ENCODE assay signal across 19 cellular contexts in the genomic region with DNA sequence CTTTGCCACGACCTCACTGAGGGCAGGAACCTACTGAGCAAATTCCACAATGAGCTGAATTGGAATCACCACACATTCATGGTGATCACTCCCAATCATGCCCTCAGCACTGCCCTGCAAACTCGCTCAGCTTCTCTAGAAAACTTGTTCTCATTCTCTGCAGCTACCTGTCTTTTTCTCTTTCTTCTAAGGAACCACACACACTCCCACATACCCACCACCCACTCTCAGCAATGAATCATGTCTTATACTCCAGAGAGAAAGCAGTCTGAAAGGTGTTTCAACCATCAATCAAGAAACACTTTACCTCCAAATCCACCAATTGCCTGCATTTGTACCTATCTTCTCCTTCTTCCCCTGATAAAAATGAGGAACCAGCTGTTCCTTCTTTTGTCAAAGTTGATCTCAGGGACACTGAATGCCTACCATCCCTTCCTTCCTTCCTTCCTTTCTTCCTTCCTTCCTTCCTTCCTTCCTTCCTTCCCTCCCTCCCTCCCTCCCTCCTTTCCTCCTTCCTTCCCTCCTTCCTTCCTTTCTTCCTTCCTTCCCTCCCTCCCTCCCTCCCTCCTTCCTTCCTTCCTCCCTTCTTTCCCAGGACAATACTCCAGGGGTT.
DNase-seq lines count a peak whose midpoint lies in the region; ATAC-seq, FAIRE-seq and TF ChIP-seq lines count a peak whose summit lies in the region.
"Had no signal": no experiment of that assay in that cellular context is flagged by ENCODE, and none has a peak within 500 bp of the region (broad histone marks: within the 10 kb centered on the region; RNA-seq: fewer than 3 reads in every experiment).

No MANE protein-coding gene starts in this region.

- no peaks in the 10 kb centered on the region for H3K27me3 ChIP-seq in K562 (ENCODE audit: control insufficient read depth in 2 of 2, insufficient read depth in 2 of 2, low read length in 2 of 2)
- H3K27me3 ChIP-seq: BLaER1 treated with 17β-estradiol and CSF1 and Interleukin-3, amounts not matched to agents 10 nM and 100 nM; transverse colon had no signal

- ATAC-seq in K562 (no peak), left lobe of liver (no peak)
- ATAC-seq: PC-3 had no signal

- H2AFZ ChIP-seq in K562 (ENCODE audit: low read depth, low read length) = peak overlapping the region; percentile 47; the same call in 1 of the 2 replicates

- no peaks in the 10 kb centered on the region for H3K79me2 ChIP-seq in K562 (ENCODE audit: control insufficient read depth, insufficient read depth, low read length)

- in situ Hi-C loops in K562 (cut with MboI) (no loop called here), G401 (cut with HindIII; ENCODE audit: low sequenced_read_pairs) (no loop called here)

- FAIRE-seq in K562 (lab: Jason Lieb, UNC) = no peak
- FAIRE-seq: colon, endometrium had no signal

- POLR2A ChIA-PET in K562 (lab: Yijun Ruan, JAX) = no interaction called here

- H3K4me1 Mint-ChIP-seq in type B pancreatic cell (ENCODE audit: unreplicated experiment) = peaks cover 8% of the 10 kb centered on the region

- H3K27ac ChIP-seq in K562 (ENCODE audit: extremely low read depth, low read depth, low read length) = no peak overlapping the region
- H3K27ac ChIP-seq: transverse colon had no signal

- DNase-seq in activated CD4-positive, alpha-beta T cell treated with anti-CD3 and anti-CD28 coated beads for 4 hours = peak; percentile 19 to 32
- DNase-seq in activated CD4-positive, alpha-beta T cell treated with anti-CD3 and anti-CD28 coated beads, Interleukin-2, amount 50 U/mL, for 48 hours = no peak
- peak; percentile 30 for DNase-seq in stimulated activated naive CD4-positive, alpha-beta T cell treated with Interleukin-2 at 50 U/mL for 16 hours (lab: John Stamatoyannopoulos, UW)
- no peak for DNase-seq in stimulated activated naive CD4-positive, alpha-beta T cell (lab: John Stamatoyannopoulos, UW)
- DNase-seq in K562 (ENCODE audit: extremely low read depth in 1 of 4, low spot score in 3 of 4) (no peak), type B pancreatic cell (ENCODE audit: extremely low spot score, unreplicated experiment) (no peak), left lobe of liver (ENCODE audit: low spot score) (no peak), G401 (ENCODE audit: low spot score) (no peak)
- DNase-seq: activated CD4-positive, CD25-positive, alpha-beta regulatory T cell; activated effector memory CD4-positive, alpha-beta T cell treated with Interleukin-2 at 50 U/mL for 16 hours; DMS153; NCI-H1417; NCI-H748 treated with DMSO at 0.1 percent for 48 hours; PC-3; transverse colon had no signal

- no peak overlapping the region for H3K4me2 ChIP-seq in K562 (ENCODE audit: insufficient read depth, low read length)

- H4K20me1 ChIP-seq in K562 (replicated peaks; ENCODE audit: control insufficient read depth, insufficient read depth, low read length) = no peaks in the 10 kb centered on the region
- H4K20me1 ChIP-seq: BLaER1 treated with 17β-estradiol and CSF1 and Interleukin-3, amounts not matched to agents 10 nM and 100 nM had no signal

- no peak for TF ChIP-seq EP300 in K562 (IDR thresholded peaks at IDR 0.05; ENCODE audit: low read length)

- TF ChIP-seq POLR2A in K562 (conservative IDR thresholded peaks at IDR 0.05) = no peak

- peak overlapping the region; percentile 69 for H3K27ac Mint-ChIP-seq in type B pancreatic cell
- H3K27ac Mint-ChIP-seq: T-helper 1 cell treated with Interleukin-12 subunit alpha and Interleukin-12 subunit beta and Interleukin-4 antibody, amounts not matched to agents 30 μg/mL and 1 μg/mL, for 36 hours had no signal

- H3K9me3 ChIP-seq in K562 (replicated peaks; ENCODE audit: control insufficient read depth, insufficient read depth, low read depth, low read length) = no peaks in the 10 kb centered on the region
- H3K9me3 ChIP-seq: transverse colon had no signal

- peak overlapping the region; percentile 21 for H3K4me3 Mint-ChIP-seq in type B pancreatic cell
- H3K4me3 Mint-ChIP-seq: T-helper 1 cell treated with Interleukin-12 subunit alpha and Interleukin-12 subunit beta and Interleukin-4 antibody, amounts not matched to agents 30 μg/mL and 1 μg/mL, for 36 hours had no signal

- TF ChIP-seq CTCF in K562 (IDR thresholded peaks at IDR 0.05 in 2 of 3, conservative IDR thresholded peaks at IDR 0.05 in 1 of 3; ENCODE audit: insufficient read depth in 2 of 3, low read depth in 1 of 3, low read length in 3 of 3) (no peak), type B pancreatic cell (conservative IDR thresholded peaks at IDR 0.05) (no peak)

- 3% methylated on average over 2 of the region's 2 CpGs for WGBS in K562 (ENCODE audit: insufficient coverage, low coverage, missing lambda C conversion rate)

- no peaks in the 10 kb centered on the region for H3K9me1 ChIP-seq in K562 (ENCODE audit: control insufficient read depth, insufficient read depth, low read length)

- no peak overlapping the region for H3K9ac ChIP-seq in K562 (ENCODE audit: insufficient read depth in 1 of 2, low read depth in 2 of 2, low read length in 2 of 2)
- H3K9ac ChIP-seq: BLaER1 treated with 17β-estradiol and CSF1 and Interleukin-3, amounts not matched to agents 10 nM and 100 nM had no signal

- H3K36me3 Mint-ChIP-seq in type B pancreatic cell = no peaks in the 10 kb centered on the region

- intact Hi-C loops in K562 (cut with micrococcal nuclease) = no loop called here

- H3K4me3 ChIP-seq in K562 = no peak overlapping the region
- H3K4me3 ChIP-seq: BLaER1 treated with 17β-estradiol and CSF1 and Interleukin-3, amounts not matched to agents 10 nM and 100 nM; transverse colon had no signal

- CTCF ChIA-PET in K562 (lab: Yijun Ruan, JAX; ENCODE audit: low intra/inter-chr PET ratio) = no interaction called here

- no peaks in the 10 kb centered on the region for H3K9me3 Mint-ChIP-seq in type B pancreatic cell
- H3K9me3 Mint-ChIP-seq: T-helper 1 cell treated with Interleukin-12 subunit alpha and Interleukin-12 subunit beta and Interleukin-4 antibody, amounts not matched to agents 30 μg/mL and 1 μg/mL, for 36 hours had no signal

- BruUV-seq in K562 (replicated peaks; lab: Mats Ljungman, UMichigan) = no TSS peak

- no peak for TF ChIP-seq RAD21 in K562 (CRISPR knock-in tag; conservative IDR thresholded peaks at IDR 0.05 in 1 of 2, IDR thresholded peaks at IDR 0.05 in 1 of 2)

- H3K27me3 Mint-ChIP-seq in type B pancreatic cell = no peaks in the 10 kb centered on the region

- H3K4me1 ChIP-seq in K562 (replicated peaks in 1 of 2; ENCODE audit: control insufficient read depth in 2 of 2, insufficient read depth in 2 of 2, low read length in 2 of 2) = no peaks in the 10 kb centered on the region; a peak in 2 of 5 replicates
- H3K4me1 ChIP-seq: transverse colon had no signal

- no peaks in the 10 kb centered on the region for H3K36me3 ChIP-seq in K562 (ENCODE audit: control insufficient read depth, insufficient read depth, low read length)
- H3K36me3 ChIP-seq: BLaER1 treated with 17β-estradiol and CSF1 and Interleukin-3, amounts not matched to agents 10 nM and 100 nM; transverse colon had no signal

TF ChIP-seq in K562, 482 proteins besides CTCF, POLR2A, EP300 and RAD21 (continues in another document):
- TF ChIP-seq PBX2 (CRISPR knock-in tag; IDR thresholded peaks at IDR 0.05; ENCODE audit: low read depth) (no peak), PBX2 (tag; conservative IDR thresholded peaks at IDR 0.05; ENCODE audit: low read depth) (peak; percentile 36; the same call in 1 of the 2 replicates), HINFP (tag; conservative IDR thresholded peaks at IDR 0.05; ENCODE audit: low read depth) (no peak), RBM39 (optimal IDR thresholded peaks at IDR 0.05; ENCODE audit: low read depth, low read length) (no peak), MEIS2 (IDR thresholded peaks at IDR 0.05; ENCODE audit: partially characterized antibody) (peak; percentile 24), SPI1 (IDR thresholded peaks at IDR 0.05; ENCODE audit: borderline replicate concordance, low read depth, low read length) (peak; percentile 47; the same call in 1 of the 2 replicates), EGR1 (conservative IDR thresholded peaks at IDR 0.05) (peak; percentile 75)

Comparison
In these comparisons a context has a peak if more than half of its experiments do, and no peak if none do; other contexts are left out.
1. DNase-seq: peak in activated CD4-positive, alpha-beta T cell treated with anti-CD3 and anti-CD28 coated beads for 4 hours (2 of 2) and stimulated activated naive CD4-positive, alpha-beta T cell treated with Interleukin-2 at 50 U/mL for 16 hours (single experiment); none in activated CD4-positive, alpha-beta T cell treated with anti-CD3 and anti-CD28 coated beads, Interleukin-2, amount 50 U/mL, for 48 hours (0 of 2), stimulated activated naive CD4-positive, alpha-beta T cell (0 of 6), K562 (0 of 4), type B pancreatic cell (single experiment), left lobe of liver (single experiment) and G401 (single experiment).